In the genomic region with DNA sequence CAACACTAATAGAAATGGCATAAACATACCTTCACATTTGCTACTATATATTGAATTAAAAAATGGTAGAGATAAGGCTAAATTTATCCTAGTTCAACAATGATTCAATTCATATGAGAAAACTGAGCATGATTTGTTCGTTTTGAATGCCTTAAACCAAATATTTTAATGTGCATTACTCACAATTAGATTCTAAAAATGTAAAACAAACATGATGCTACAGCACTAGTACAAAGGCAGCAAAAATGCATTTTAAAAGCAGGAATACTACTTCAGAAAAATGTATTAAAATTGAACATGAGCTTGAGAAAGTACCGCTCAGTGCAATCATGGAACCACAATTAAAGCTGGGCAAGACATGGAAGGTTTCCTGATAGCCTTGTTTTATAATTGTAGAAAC, we compare ENCODE assay signal across 35 cellular contexts.
"Had no signal": no experiment of that assay in that cellular context is flagged by ENCODE, and none has a peak within 500 bp of the region (broad histone marks: within the 10 kb centered on the region; RNA-seq: fewer than 3 reads in every experiment).

No MANE protein-coding gene starts in this region.

- H3K9ac ChIP-seq: KMS-11 had no signal

- H3K27me3 ChIP-seq: MG63 had no signal

- H3K36me3 ChIP-seq: MG63 had no signal

- H3K4me2 ChIP-seq: KMS-11 had no signal

- H3K9me3 ChIP-seq: MG63 had no signal

- H3K4me3 ChIP-seq: MG63 had no signal

- DNase-seq: Karpas-422, Kasumi-1, KG1, MG63, MM.1S, MV-4-11, NCI-H1048, NCI-H1092, NCI-H1092 treated with DMSO at 0.1 percent for 48 hours, NCI-H1105, NCI-H1417, NCI-H1417 treated with DMSO at 0.1 percent for 48 hours, NCI-H1436, NCI-H1436 treated with DMSO at 0.1 percent for 48 hours, NCI-H146, NCI-H1694, NCI-H1694 treated with DMSO at 0.1 percent for 48 hours, NCI-H187, NCI-H187 treated with DMSO at 0.1 percent for 48 hours, NCI-H1930, NCI-H2029, NCI-H2029 treated with DMSO at 0.1 percent for 48 hours, NCI-H2081, NCI-H2081 treated with DMSO at 0.1 percent for 48 hours, NCI-H2107, NCI-H2171, NCI-H2171 treated with DMSO at 0.1 percent for 48 hours, NCI-H2227 treated with DMSO at 0.1 percent for 48 hours, NCI-H226, NCI-H345, NCI-H446, NCI-H446 treated with DMSO at 0.1 percent for 48 hours, NCI-H510A, NCI-H510A treated with DMSO at 0.1 percent for 48 hours had no signal

- H3K27ac ChIP-seq: KMS-11 had no signal
